Comparison of ENCODE assay signal across 39 cellular contexts in genomic region chr5:17837757-17838156, GRCh38.
"Had no signal": no experiment of that assay in that cellular context is flagged by ENCODE, and none has a peak within 500 bp of the region (broad histone marks: within the 10 kb centered on the region; RNA-seq: fewer than 3 reads in every experiment).

No MANE protein-coding gene starts in this region.

- H3K9me3 ChIP-seq: adrenal gland, body of pancreas had no signal

- H3K4me3 ChIP-seq: adrenal gland, body of pancreas, breast epithelium had no signal

- H3K36me3 ChIP-seq: adrenal gland, brain microvascular endothelial cell, breast epithelium had no signal

- H3K27me3 Mint-ChIP-seq: activated CD4-positive, alpha-beta memory T cell treated with anti-CD3 and anti-CD28 coated beads for 36 hours; activated CD4-positive, alpha-beta T cell treated with anti-CD3 and anti-CD28 coated beads, Interleukin-2, amount 10 ng/mL, durations not matched to agents 24 days and 14 days; activated CD8-positive, alpha-beta T cell treated with anti-CD3 and anti-CD28 coated beads for 36 hours; activated naive CD8-positive, alpha-beta T cell treated with anti-CD3 and anti-CD28 coated beads for 36 hours; activated T-helper 17 cell treated with anti-CD3 and anti-CD28 coated beads, Interleukin-2, amount 50 U/mL, for 72 hours; central memory CD8-positive, alpha-beta T cell had no signal

- ATAC-seq: activated CD8-positive, alpha-beta T cell treated with anti-CD3 and anti-CD28 coated beads for 36 hours; activated naive CD4-positive, alpha-beta T cell treated with anti-CD3 and anti-CD28 coated beads, Interleukin-2, amount 50 U/mL, for 72 hours; activated T-cell treated with anti-CD3 and anti-CD28 coated beads, Interleukin-2, amount 50 U/mL, for 4 hours; activated T-cell treated with anti-CD3 and anti-CD28 coated beads, Interleukin-2, amount 50 U/mL, for 72 hours; activated T-helper 17 cell treated with anti-CD3 and anti-CD28 coated beads, Interleukin-2, amount 50 U/mL, for 72 hours; body of pancreas had no signal

- H3K27ac Mint-ChIP-seq: activated B cell treated with CpG ODN at 0.5 μM for 24 hours; activated CD4-positive, alpha-beta memory T cell treated with anti-CD3 and anti-CD28 coated beads for 36 hours; activated CD4-positive, alpha-beta T cell treated with anti-CD3 and anti-CD28 coated beads, Interleukin-2, amount 10 ng/mL, durations not matched to agents 24 days and 14 days; activated CD8-positive, alpha-beta T cell treated with anti-CD3 and anti-CD28 coated beads for 36 hours; activated naive CD4-positive, alpha-beta T cell treated with anti-CD3 and anti-CD28 coated beads for 36 hours; activated naive CD4-positive, alpha-beta T cell treated with anti-CD3 and anti-CD28 coated beads, Interleukin-2, amount 50 U/mL, for 72 hours; activated naive CD8-positive, alpha-beta T cell treated with anti-CD3 and anti-CD28 coated beads for 36 hours; activated T-cell treated with anti-CD3 and anti-CD28 coated beads, Interleukin-2, amount 50 U/mL, for 72 hours; activated T-helper 1 cell treated with anti-CD3 and anti-CD28 coated beads, Interleukin-12 subunit alpha, Interleukin-12 subunit beta, Interleukin-2, Interleukin-4 antibody, amounts not matched to agents 30 ng/mL and 10 ng/mL and 1 ng/mL, durations not matched to agents 14 hours and 24 hours and 36 hours; activated T-helper 17 cell treated with anti-CD3 and anti-CD28 coated beads, Interleukin-2, amount 50 U/mL, for 72 hours; T-helper 1 cell treated with Interleukin-12 subunit alpha and Interleukin-12 subunit beta and Interleukin-4 antibody, amounts not matched to agents 30 μg/mL and 1 μg/mL, for 36 hours; T-helper 2 cell treated with Interferon-gamma antibody and Interleukin-4, amounts not matched to agents 5 μg/mL and 100 μg/mL, for 36 hours had no signal

- H3K27ac ChIP-seq: adrenal gland, body of pancreas, brain microvascular endothelial cell, breast epithelium, VCaP had no signal

- DNase-seq: activated B cell treated with CpG ODN at 0.5 μM for 24 hours; activated CD4-positive, alpha-beta memory T cell treated with anti-CD3 and anti-CD28 coated beads for 36 hours; activated CD4-positive, alpha-beta T cell treated with anti-CD3 and anti-CD28 coated beads for 4 hours; activated CD4-positive, alpha-beta T cell treated with anti-CD3 and anti-CD28 coated beads, Interleukin-2, amount 10 ng/mL, durations not matched to agents 24 days and 14 days; activated CD4-positive, alpha-beta T cell treated with anti-CD3 and anti-CD28 coated beads, Interleukin-2, amount 50 U/mL, for 1 hour; activated CD4-positive, alpha-beta T cell treated with anti-CD3 and anti-CD28 coated beads, Interleukin-2, amount 50 U/mL, for 4 hours; activated CD4-positive, CD25-positive, alpha-beta regulatory T cell treated with anti-CD3 and anti-CD28 coated beads, Interleukin-2, amount 50 U/mL, for 72 hours; activated CD8-positive, alpha-beta memory T cell treated with anti-CD3 and anti-CD28 coated beads, Interleukin-2, amount 50 U/mL, for 4 hours; activated CD8-positive, alpha-beta T cell treated with anti-CD3 and anti-CD28 coated beads for 36 hours; activated effector memory CD4-positive, alpha-beta T cell treated with anti-CD3 and anti-CD28 coated beads, Interleukin-2, amount 50 U/mL, for 16 hours; activated gamma-delta T cell treated with Interleukin-2 at 50 U/mL for 16 hours; activated naive CD4-positive, alpha-beta T cell; activated naive CD4-positive, alpha-beta T cell treated with anti-CD3 and anti-CD28 coated beads for 36 hours; activated naive CD4-positive, alpha-beta T cell treated with anti-CD3 and anti-CD28 coated beads, Interleukin-2, amount 50 U/mL, for 16 hours; activated naive CD8-positive, alpha-beta T cell treated with anti-CD3 and anti-CD28 coated beads for 36 hours; activated T-cell treated with anti-CD3 and anti-CD28 coated beads for 4 hours; activated T-cell treated with anti-CD3 and anti-CD28 coated beads, Interleukin-2, amount 50 U/mL, for 1 hour; activated T-cell treated with anti-CD3 and anti-CD28 coated beads, Interleukin-2, amount 50 U/mL, for 4 hours; activated T-cell treated with anti-CD3 and anti-CD28 coated beads, Interleukin-2, amount 50 U/mL, for 72 hours; adrenal gland; amniotic stem cell; aorta; body of pancreas; caudate nucleus; cerebellar nuclear complex; T-helper 1 cell; T-helper 2 cell; T-helper 9 cell had no signal

- H3K4me3 Mint-ChIP-seq: activated B cell treated with CpG ODN at 0.5 μM for 24 hours; activated CD4-positive, alpha-beta memory T cell treated with anti-CD3 and anti-CD28 coated beads for 36 hours; activated CD4-positive, alpha-beta T cell treated with anti-CD3 and anti-CD28 coated beads, Interleukin-2, amount 10 ng/mL, durations not matched to agents 24 days and 14 days; activated CD8-positive, alpha-beta T cell treated with anti-CD3 and anti-CD28 coated beads for 36 hours; activated naive CD4-positive, alpha-beta T cell treated with anti-CD3 and anti-CD28 coated beads for 36 hours; activated naive CD8-positive, alpha-beta T cell treated with anti-CD3 and anti-CD28 coated beads for 36 hours; activated T-cell treated with anti-CD3 and anti-CD28 coated beads, Interleukin-2, amount 50 U/mL, for 4 hours; activated T-cell treated with anti-CD3 and anti-CD28 coated beads, Interleukin-2, amount 50 U/mL, for 72 hours; activated T-helper 1 cell treated with anti-CD3 and anti-CD28 coated beads, Interleukin-12 subunit alpha, Interleukin-12 subunit beta, Interleukin-2, Interleukin-4 antibody, amounts not matched to agents 30 ng/mL and 10 ng/mL and 1 ng/mL, durations not matched to agents 14 hours and 24 hours and 36 hours; activated T-helper 17 cell treated with anti-CD3 and anti-CD28 coated beads, Interleukin-2, amount 50 U/mL, for 72 hours; central memory CD8-positive, alpha-beta T cell; T-helper 1 cell treated with Interleukin-12 subunit alpha and Interleukin-12 subunit beta and Interleukin-4 antibody, amounts not matched to agents 30 μg/mL and 1 μg/mL, for 36 hours; T-helper 2 cell treated with Interferon-gamma antibody and Interleukin-4, amounts not matched to agents 5 μg/mL and 100 μg/mL, for 36 hours had no signal

- H3K36me3 Mint-ChIP-seq: activated CD4-positive, alpha-beta memory T cell treated with anti-CD3 and anti-CD28 coated beads for 36 hours; activated naive CD4-positive, alpha-beta T cell treated with anti-CD3 and anti-CD28 coated beads, Interleukin-2, amount 50 U/mL, for 72 hours; activated naive CD8-positive, alpha-beta T cell treated with anti-CD3 and anti-CD28 coated beads for 36 hours had no signal

- H3K4me1 ChIP-seq: adrenal gland, body of pancreas, breast epithelium had no signal

- H3K4me1 Mint-ChIP-seq: activated B cell treated with CpG ODN at 0.5 μM for 24 hours; activated CD4-positive, alpha-beta T cell treated with anti-CD3 and anti-CD28 coated beads, Interleukin-2, amount 10 ng/mL, durations not matched to agents 24 days and 14 days; activated naive CD8-positive, alpha-beta T cell treated with anti-CD3 and anti-CD28 coated beads for 36 hours; activated T-helper 17 cell treated with anti-CD3 and anti-CD28 coated beads, Interleukin-2, amount 50 U/mL, for 72 hours; central memory CD8-positive, alpha-beta T cell had no signal

- H3K27me3 ChIP-seq: adrenal gland, body of pancreas, brain microvascular endothelial cell, breast epithelium had no signal

- FAIRE-seq: astrocyte, TTC549 had no signal
